16 cellular contexts compared by ENCODE assay signal in the genomic region with DNA sequence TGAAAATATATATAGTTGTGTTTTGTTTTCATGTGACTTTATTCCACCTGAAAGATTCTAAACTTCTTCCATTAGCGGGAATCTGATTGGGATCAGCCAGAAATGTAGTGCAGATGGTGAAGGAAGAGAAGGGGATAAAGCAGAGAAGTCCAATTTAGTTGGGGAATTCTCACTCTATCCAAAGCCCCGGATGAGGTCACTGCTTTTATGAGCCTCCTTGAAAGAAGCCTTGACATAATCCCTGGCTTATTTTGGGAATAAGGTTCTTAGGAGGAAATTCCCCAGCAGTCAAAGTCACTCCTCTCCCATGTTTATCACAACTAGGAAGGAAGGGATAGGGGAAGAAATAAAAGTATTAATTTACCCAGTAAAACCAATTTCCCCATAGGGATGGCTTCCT. TPM values are rescaled to one million over a fixed set of nuclear protein-coding genes. Genes with fewer than 3 reads are reported as not detected.
DNase-seq lines count a peak whose midpoint lies in the region; ATAC-seq and TF ChIP-seq lines count a peak whose summit lies in the region.
"Had no signal": no experiment of that assay in that cellular context is flagged by ENCODE, and none has a peak within 500 bp of the region (broad histone marks: within the 10 kb centered on the region; RNA-seq: fewer than 3 reads in every experiment).

No MANE protein-coding gene starts in this region.

- 66 to 69% methylated on average over 2 of the region's 2 CpGs for WGBS in sigmoid colon, 2 donors

- H3K36me3 ChIP-seq in sigmoid colon, result peaks cover 6 to 42% (median 26%) of the 10 kb centered on the region in 4 donors

- TF ChIP-seq CTCF in fibroblast of mammary gland (conservative IDR thresholded peaks at IDR 0.05; ENCODE audit: control insufficient read depth, insufficient read depth, low read depth, low read length) (no peak), sigmoid colon (IDR thresholded peaks at IDR 0.05) (no peak)

- ATAC-seq in GM21737 (IDR thresholded peaks at IDR 0.05; ENCODE audit: unreplicated experiment) (no peak), HG03378 (IDR thresholded peaks at IDR 0.05; ENCODE audit: unreplicated experiment) (no peak)

- no peak overlapping the region for H3K4me3 ChIP-seq in fibroblast of mammary gland (ENCODE audit: control insufficient read depth, low read depth, low read length)
- no peak overlapping the region for H3K4me3 ChIP-seq in sigmoid colon

- TF ChIP-seq EP300 in sigmoid colon (IDR thresholded peaks at IDR 0.05), result no peak

- peak; percentile 83 for DNase-seq in EH (ENCODE audit: low read depth)
- DNase-seq in NCI-H226, result peak; percentile 49
- peak; percentile 33 for DNase-seq in fibroblast of mammary gland (ENCODE audit: low read depth)
- DNase-seq in sigmoid colon, result no peak
- DNase-seq in putamen (ENCODE audit: low spot score), result no peak
- no peak for DNase-seq in NOMO-1 treated with dmso at 0.1 percent for 144 hours (lab: John Stamatoyannopoulos, UW; ENCODE audit: unreplicated experiment)
- DNase-seq: activated naive CD4-positive, alpha-beta T cell treated with anti-CD3 and anti-CD28 coated beads for 36 hours; CD4-positive, alpha-beta memory T cell; NCI-H1417; NCI-H526; posterior cingulate gyrus; SHP77; stimulated activated CD4-positive, alpha-beta T cell treated with anti-CD3 and anti-CD28 coated beads, Interleukin-4, amount 100 ng/mL, for 24 hours; stimulated activated naive CD4-positive, alpha-beta T cell treated with Interleukin-2 at 50 U/mL for 16 hours had no signal

- H3K4me1 ChIP-seq in sigmoid colon, result peaks cover 0 to 22% (median 13%) of the 10 kb centered on the region in 4 donors

- no peaks in the 10 kb centered on the region for H3K9me3 ChIP-seq in sigmoid colon

- TF ChIP-seq POLR2A in sigmoid colon (IDR thresholded peaks at IDR 0.05), result no peak

- peak overlapping the region in 3 of 4 donors; percentile 59 to 72 (median 63) for H3K27ac ChIP-seq in sigmoid colon

- H3K27me3 ChIP-seq in sigmoid colon, result no peaks in the 10 kb centered on the region

- intact Hi-C loops in sigmoid colon (cut with DNase I), result no loop called here

RNA-seq across cellular contexts. Expression of a gene that starts 41.1 kb away (rescaled TPM):
- 10 to 100 TPM; 27.5 to 41.5 (median 30.0) TPM for total RNA-seq in sigmoid colon
- polyA plus RNA-seq in sigmoid colon, result 10 to 100 TPM; 16.2 to 24.7 (median 17.1) TPM

Comparison
In these comparisons a context has a peak if more than half of its experiments do, and no peak if none do; other contexts are left out.
1. DNase-seq: peak in EH (single experiment), NCI-H226 (single experiment) and fibroblast of mammary gland (single experiment); none in sigmoid colon (single experiment), putamen (single experiment) and NOMO-1 treated with dmso at 0.1 percent for 144 hours (single experiment).